In the genomic region with DNA sequence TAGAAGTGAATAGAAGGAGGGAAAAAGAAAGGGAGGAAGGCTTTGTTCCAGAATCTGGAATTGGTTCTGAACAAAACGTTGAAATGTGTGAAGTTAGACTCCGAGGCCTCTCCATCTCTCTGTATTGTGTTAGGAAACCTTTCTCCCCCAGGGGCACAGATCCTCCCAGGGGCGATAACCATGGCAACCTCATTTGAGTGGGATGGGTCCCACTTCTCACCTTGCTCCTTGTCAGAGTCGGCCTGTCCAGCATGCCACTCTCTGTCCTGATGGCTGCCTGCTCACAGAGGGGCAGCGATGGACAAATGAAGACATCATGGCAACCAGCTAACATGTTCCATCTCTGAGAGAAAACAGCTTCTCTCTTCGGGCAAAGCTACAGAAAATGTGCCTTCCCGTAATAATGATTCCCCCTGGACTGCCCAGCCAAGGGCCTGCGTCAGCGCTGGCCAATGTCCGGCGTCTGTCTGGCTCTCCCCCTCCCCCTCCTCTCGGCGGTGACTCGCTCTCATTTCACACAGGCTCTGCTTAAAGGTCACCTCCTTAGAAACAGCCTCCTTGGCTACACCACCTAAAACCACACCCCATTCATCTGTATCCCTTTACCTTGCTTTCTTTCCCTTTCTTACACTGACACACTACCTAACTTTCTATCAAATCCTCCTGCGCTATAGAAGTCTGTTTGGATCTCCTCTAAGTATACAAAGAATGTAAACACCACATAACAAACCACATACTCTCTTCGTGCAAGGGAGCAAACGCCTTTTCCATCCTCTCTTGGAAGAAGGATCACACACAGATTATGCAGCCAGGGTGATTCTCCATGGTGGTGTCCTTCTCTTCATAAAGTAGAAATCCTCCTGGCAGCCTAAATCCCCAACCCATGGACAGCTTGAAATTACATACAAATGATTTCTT, we compare ENCODE assay signal across 9 cellular contexts. TPM values are rescaled to one million over a fixed set of nuclear protein-coding genes. Genes with fewer than 3 reads are reported as not detected.
DNase-seq lines count a peak whose midpoint lies in the region; ATAC-seq and TF ChIP-seq lines count a peak whose summit lies in the region.
"Had no signal": no experiment of that assay in that cellular context is flagged by ENCODE, and none has a peak within 500 bp of the region (broad histone marks: within the 10 kb centered on the region; RNA-seq: fewer than 3 reads in every experiment).

No MANE protein-coding gene starts in this region.

- H3K27ac ChIP-seq in BLaER1 (no peak overlapping the region), ovary (no peak overlapping the region)

- TF ChIP-seq POLR2A in ovary (IDR thresholded peaks at IDR 0.05), result no peak

- peaks cover 6% of the 10 kb centered on the region for H3K9me3 ChIP-seq in BLaER1
- H3K9me3 ChIP-seq in ovary, result no peaks in the 10 kb centered on the region

- H3K4me3 ChIP-seq in BLaER1 (no peak overlapping the region), foreskin fibroblast (ENCODE audit: low read depth in 1 of 2, low read length in 2 of 2) (peak overlapping the region in 1 of 2 donors; percentile 32), ovary (no peak overlapping the region)

- H3K9ac ChIP-seq in BLaER1, result no peak overlapping the region

- H4K20me1 ChIP-seq in BLaER1, result no peaks in the 10 kb centered on the region

- H3K4me1 Mint-ChIP-seq in stimulated activated naive B cell treated with anti-CD40 and anti-IgM and Interleukin-4, amounts not matched to agents 10 μg/mL and 1 μg/mL and 100 μg/mL, for 72 hours, result peaks cover 27 to 60% of the 10 kb centered on the region in 2 donors

- H3K27me3 Mint-ChIP-seq in stimulated activated naive B cell treated with anti-CD40 and anti-IgM and Interleukin-4, amounts not matched to agents 10 μg/mL and 1 μg/mL and 100 μg/mL, for 72 hours, result no peaks in the 10 kb centered on the region
- H3K27me3 Mint-ChIP-seq: central memory CD8-positive, alpha-beta T cell had no signal

- H3K36me3 Mint-ChIP-seq in stimulated activated naive B cell treated with anti-CD40 and anti-IgM and Interleukin-4, amounts not matched to agents 10 μg/mL and 1 μg/mL and 100 μg/mL, for 72 hours, result no peaks in the 10 kb centered on the region

- peak overlapping the region in 1 of 2 donors; percentile 39 for H3K4me3 Mint-ChIP-seq in stimulated activated naive B cell treated with anti-CD40 and anti-IgM and Interleukin-4, amounts not matched to agents 10 μg/mL and 1 μg/mL and 100 μg/mL, for 72 hours
- H3K4me3 Mint-ChIP-seq: central memory CD8-positive, alpha-beta T cell had no signal

- peaks cover 0 to 3% of the 10 kb centered on the region in 2 donors for H3K9me3 Mint-ChIP-seq in stimulated activated naive B cell treated with anti-CD40 and anti-IgM and Interleukin-4, amounts not matched to agents 10 μg/mL and 1 μg/mL and 100 μg/mL, for 72 hours
- H3K9me3 Mint-ChIP-seq: central memory CD8-positive, alpha-beta T cell had no signal

- H3K4me2 ChIP-seq in BLaER1, result peak overlapping the region; percentile 55

- H3K27me3 ChIP-seq in BLaER1 (no peaks in the 10 kb centered on the region), ovary (no peaks in the 10 kb centered on the region)

- TF ChIP-seq CTCF in foreskin fibroblast (IDR thresholded peaks at IDR 0.05; ENCODE audit: low read depth, low read length), result no peak
- no peak for TF ChIP-seq CTCF in ovary (IDR thresholded peaks at IDR 0.05)

- no peak for ATAC-seq in stimulated activated naive B cell treated with anti-CD40 and anti-IgM and Interleukin-4, amounts not matched to agents 10 μg/mL and 1 μg/mL and 100 μg/mL, for 72 hours (replicated peaks)

- H3K36me3 ChIP-seq in BLaER1 (no peaks in the 10 kb centered on the region), ovary (no peaks in the 10 kb centered on the region)

- TF ChIP-seq EP300 in ovary (IDR thresholded peaks at IDR 0.05), result no peak

- H3K4me1 ChIP-seq in BLaER1 (peaks cover 17% of the 10 kb centered on the region), ovary (ENCODE audit: insufficient read depth) (peaks cover 3% of the 10 kb centered on the region)

- H3K27ac Mint-ChIP-seq in stimulated activated naive B cell treated with anti-CD40 and anti-IgM and Interleukin-4, amounts not matched to agents 10 μg/mL and 1 μg/mL and 100 μg/mL, for 72 hours, result no peak overlapping the region

- DNase-seq in RPMI7951 (ENCODE audit: low read depth) (peak; percentile 49), foreskin fibroblast (peak; percentile 29 to 85), ovary (peak; percentile 71 to 81 (median 79)), T-helper 9 cell (no peak), NCI-H1092 (lab: John Stamatoyannopoulos, UW) (no peak), SKM-1 treated with dmso at 0.1 percent for 144 hours (lab: John Stamatoyannopoulos, UW; ENCODE audit: unreplicated experiment) (no peak)
- no peak for DNase-seq in stimulated activated naive B cell treated with anti-CD40 and anti-IgM and Interleukin-4, amounts not matched to agents 10 μg/mL and 1 μg/mL and 100 μg/mL, for 72 hours

- intact Hi-C loops in ovary (cut with DNase I), result no loop called here

- WGBS in ovary, 3 donors, result 19 to 24% (median 21%) methylated on average over 17 of the region's 17 CpGs

RNA-seq across cellular contexts. Expression of a gene that starts 32.1 kb away (rescaled TPM):
- 18.1 and 19.0 TPM in 2 replicates for total RNA-seq in RPMI7951 (2014; rRNA removed; shearing (Covaris generic))
- total RNA-seq in ovary, result 10 to 100 TPM in 6 of 7 donors, 1 to 10 TPM in 1; 8.1 to 31.0 (median 21.2) TPM
- 10 to 100 TPM in 1 of 2 donors, 1 to 10 TPM in 1; 7.2 to 13.0 TPM for polyA plus RNA-seq in ovary

Comparison
In these comparisons a context has a peak if more than half of its experiments do, and no peak if none do; other contexts are left out.
1. DNase-seq: peak in RPMI7951 (single experiment), foreskin fibroblast (2 of 2) and ovary (5 of 5); none in T-helper 9 cell (single experiment), stimulated activated naive B cell treated with anti-CD40 and anti-IgM and Interleukin-4, amounts not matched to agents 10 μg/mL and 1 μg/mL and 100 μg/mL, for 72 hours (single experiment), NCI-H1092 (single experiment) and SKM-1 treated with dmso at 0.1 percent for 144 hours (single experiment).